1 cellular context compared by ENCODE assay signal in the genomic region with DNA sequence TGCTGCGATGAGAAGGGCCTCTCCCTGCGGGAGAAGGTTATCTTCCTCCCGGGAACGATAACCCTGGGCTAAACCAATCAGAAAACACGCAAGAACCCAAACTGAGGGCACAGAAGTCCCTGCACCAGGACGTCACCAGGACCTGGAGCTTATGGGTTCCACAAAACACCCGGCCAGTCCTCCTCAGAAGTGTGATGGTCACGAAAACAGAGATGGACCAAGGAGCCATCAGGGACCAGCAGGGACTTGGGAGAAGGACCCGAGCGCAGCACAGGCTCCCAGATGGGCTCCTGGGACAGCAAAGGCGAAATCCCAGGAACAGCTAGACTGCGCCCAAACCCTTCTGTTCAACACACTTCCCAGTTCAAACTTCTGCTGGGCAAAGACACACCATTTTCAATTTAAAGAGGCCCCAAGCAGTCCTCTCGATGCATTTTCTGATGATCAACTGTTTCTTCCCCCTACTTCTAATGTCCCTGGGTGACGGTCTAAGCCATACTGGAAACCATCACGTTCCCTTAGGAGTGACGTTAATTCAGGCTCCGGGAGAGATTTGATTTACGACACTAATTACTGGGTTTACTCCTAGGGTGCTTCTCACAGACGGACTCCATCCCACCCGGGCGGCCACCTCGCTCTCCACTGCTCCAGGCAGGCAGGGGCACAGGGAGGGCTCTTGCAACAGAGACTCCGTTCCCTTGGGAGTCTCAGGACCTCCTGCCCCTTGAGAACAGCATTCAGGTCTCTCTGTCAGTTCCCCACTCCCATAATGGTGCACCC.
A peak's percentile ranks its signal among the peaks of the same experiment; 100 is the strongest.
TF ChIP-seq lines count a peak whose summit lies in the region.

No MANE protein-coding gene starts in this region.

TF ChIP-seq in HEK293, 187 proteins besides CTCF, POLR2A, EP300 and RAD21 (continued from another document and continues in another):
- no peak for TF ChIP-seq ZNF473 (tag by site-specific recombination; IDR thresholded peaks at IDR 0.05)
- TF ChIP-seq, protein P1, sequence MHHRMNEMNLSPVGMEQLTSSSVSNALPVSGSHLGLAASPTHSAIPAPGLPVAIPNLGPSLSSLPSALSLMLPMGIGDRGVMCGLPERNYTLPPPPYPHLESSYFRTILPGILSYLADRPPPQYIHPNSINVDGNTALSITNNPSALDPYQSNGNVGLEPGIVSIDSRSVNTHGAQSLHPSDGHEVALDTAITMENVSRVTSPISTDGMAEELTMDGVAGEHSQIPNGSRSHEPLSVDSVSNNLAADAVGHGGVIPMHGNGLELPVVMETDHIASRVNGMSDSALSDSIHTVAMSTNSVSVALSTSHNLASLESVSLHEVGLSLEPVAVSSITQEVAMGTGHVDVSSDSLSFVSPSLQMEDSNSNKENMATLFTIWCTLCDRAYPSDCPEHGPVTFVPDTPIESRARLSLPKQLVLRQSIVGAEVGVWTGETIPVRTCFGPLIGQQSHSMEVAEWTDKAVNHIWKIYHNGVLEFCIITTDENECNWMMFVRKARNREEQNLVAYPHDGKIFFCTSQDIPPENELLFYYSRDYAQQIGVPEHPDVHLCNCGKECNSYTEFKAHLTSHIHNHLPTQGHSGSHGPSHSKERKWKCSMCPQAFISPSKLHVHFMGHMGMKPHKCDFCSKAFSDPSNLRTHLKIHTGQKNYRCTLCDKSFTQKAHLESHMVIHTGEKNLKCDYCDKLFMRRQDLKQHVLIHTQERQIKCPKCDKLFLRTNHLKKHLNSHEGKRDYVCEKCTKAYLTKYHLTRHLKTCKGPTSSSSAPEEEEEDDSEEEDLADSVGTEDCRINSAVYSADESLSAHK (tag by site-specific recombination; IDR thresholded peaks at IDR 0.05), result peak; percentile 29; the same call in 1 of the 2 replicates
- peak; percentile 86 for TF ChIP-seq ZIC2 (tag by site-specific recombination; IDR thresholded peaks at IDR 0.05)
- no peak for TF ChIP-seq KLF7 (tag by site-specific recombination; IDR thresholded peaks at IDR 0.05; ENCODE audit: borderline replicate concordance)
- TF ChIP-seq SP7 (tag by site-specific recombination; IDR thresholded peaks at IDR 0.05), result peak; percentile 91
- TF ChIP-seq, protein P2, sequence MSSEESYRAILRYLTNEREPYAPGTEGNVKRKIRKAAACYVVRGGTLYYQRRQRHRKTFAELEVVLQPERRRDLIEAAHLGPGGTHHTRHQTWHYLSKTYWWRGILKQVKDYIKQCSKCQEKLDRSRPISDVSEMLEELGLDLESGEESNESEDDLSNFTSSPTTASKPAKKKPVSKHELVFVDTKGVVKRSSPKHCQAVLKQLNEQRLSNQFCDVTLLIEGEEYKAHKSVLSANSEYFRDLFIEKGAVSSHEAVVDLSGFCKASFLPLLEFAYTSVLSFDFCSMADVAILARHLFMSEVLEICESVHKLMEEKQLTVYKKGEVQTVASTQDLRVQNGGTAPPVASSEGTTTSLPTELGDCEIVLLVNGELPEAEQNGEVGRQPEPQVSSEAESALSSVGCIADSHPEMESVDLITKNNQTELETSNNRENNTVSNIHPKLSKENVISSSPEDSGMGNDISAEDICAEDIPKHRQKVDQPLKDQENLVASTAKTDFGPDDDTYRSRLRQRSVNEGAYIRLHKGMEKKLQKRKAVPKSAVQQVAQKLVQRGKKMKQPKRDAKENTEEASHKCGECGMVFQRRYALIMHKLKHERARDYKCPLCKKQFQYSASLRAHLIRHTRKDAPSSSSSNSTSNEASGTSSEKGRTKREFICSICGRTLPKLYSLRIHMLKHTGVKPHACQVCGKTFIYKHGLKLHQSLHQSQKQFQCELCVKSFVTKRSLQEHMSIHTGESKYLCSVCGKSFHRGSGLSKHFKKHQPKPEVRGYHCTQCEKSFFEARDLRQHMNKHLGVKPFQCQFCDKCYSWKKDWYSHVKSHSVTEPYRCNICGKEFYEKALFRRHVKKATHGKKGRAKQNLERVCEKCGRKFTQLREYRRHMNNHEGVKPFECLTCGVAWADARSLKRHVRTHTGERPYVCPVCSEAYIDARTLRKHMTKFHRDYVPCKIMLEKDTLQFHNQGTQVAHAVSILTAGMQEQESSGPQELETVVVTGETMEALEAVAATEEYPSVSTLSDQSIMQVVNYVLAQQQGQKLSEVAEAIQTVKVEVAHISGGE (tag by site-specific recombination; conservative IDR thresholded peaks at IDR 0.05; ENCODE audit: low read depth), result no peak
- TF ChIP-seq, protein P3, sequence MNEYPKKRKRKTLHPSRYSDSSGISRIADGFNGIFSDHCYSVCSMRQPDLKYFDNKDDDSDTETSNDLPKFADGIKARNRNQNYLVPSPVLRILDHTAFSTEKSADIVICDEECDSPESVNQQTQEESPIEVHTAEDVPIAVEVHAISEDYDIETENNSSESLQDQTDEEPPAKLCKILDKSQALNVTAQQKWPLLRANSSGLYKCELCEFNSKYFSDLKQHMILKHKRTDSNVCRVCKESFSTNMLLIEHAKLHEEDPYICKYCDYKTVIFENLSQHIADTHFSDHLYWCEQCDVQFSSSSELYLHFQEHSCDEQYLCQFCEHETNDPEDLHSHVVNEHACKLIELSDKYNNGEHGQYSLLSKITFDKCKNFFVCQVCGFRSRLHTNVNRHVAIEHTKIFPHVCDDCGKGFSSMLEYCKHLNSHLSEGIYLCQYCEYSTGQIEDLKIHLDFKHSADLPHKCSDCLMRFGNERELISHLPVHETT (tag by site-specific recombination; IDR thresholded peaks at IDR 0.05), result no peak
- TF ChIP-seq, protein P4, sequence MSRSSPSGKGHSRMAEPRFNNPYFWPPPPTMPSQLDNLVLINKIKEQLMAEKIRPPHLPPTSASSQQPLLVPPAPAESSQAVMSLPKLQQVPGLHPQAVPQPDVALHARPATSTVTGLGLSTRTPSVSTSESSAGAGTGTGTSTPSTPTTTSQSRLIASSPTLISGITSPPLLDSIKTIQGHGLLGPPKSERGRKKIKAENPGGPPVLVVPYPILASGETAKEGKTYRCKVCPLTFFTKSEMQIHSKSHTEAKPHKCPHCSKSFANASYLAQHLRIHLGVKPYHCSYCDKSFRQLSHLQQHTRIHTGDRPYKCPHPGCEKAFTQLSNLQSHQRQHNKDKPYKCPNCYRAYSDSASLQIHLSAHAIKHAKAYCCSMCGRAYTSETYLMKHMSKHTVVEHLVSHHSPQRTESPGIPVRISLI (tag by site-specific recombination; IDR thresholded peaks at IDR 0.05), result no peak
- TF ChIP-seq ZNF701 (tag by site-specific recombination; IDR thresholded peaks at IDR 0.05), result no peak
- TF ChIP-seq ZNF341 (tag by site-specific recombination; IDR thresholded peaks at IDR 0.05; ENCODE audit: low read depth), result peak; percentile 37
- no peak for TF ChIP-seq ZFHX2 (tag by site-specific recombination; conservative IDR thresholded peaks at IDR 0.05)
- no peak for TF ChIP-seq YY2 (tag by site-specific recombination; IDR thresholded peaks at IDR 0.05)
- no peak for TF ChIP-seq HOXC10 (CRISPR knock-in tag; IDR thresholded peaks at IDR 0.05)
- TF ChIP-seq, protein P5, sequence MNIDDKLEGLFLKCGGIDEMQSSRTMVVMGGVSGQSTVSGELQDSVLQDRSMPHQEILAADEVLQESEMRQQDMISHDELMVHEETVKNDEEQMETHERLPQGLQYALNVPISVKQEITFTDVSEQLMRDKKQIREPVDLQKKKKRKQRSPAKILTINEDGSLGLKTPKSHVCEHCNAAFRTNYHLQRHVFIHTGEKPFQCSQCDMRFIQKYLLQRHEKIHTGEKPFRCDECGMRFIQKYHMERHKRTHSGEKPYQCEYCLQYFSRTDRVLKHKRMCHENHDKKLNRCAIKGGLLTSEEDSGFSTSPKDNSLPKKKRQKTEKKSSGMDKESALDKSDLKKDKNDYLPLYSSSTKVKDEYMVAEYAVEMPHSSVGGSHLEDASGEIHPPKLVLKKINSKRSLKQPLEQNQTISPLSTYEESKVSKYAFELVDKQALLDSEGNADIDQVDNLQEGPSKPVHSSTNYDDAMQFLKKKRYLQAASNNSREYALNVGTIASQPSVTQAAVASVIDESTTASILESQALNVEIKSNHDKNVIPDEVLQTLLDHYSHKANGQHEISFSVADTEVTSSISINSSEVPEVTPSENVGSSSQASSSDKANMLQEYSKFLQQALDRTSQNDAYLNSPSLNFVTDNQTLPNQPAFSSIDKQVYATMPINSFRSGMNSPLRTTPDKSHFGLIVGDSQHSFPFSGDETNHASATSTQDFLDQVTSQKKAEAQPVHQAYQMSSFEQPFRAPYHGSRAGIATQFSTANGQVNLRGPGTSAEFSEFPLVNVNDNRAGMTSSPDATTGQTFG (tag by site-specific recombination; IDR thresholded peaks at IDR 0.05; ENCODE audit: borderline replicate concordance), result no peak
- peak; percentile 88 for TF ChIP-seq GLIS1 (tag by site-specific recombination; IDR thresholded peaks at IDR 0.05)
- no peak for TF ChIP-seq ZNF830 (tag by site-specific recombination; IDR thresholded peaks at IDR 0.05; ENCODE audit: low read depth)
- TF ChIP-seq, protein P6, sequence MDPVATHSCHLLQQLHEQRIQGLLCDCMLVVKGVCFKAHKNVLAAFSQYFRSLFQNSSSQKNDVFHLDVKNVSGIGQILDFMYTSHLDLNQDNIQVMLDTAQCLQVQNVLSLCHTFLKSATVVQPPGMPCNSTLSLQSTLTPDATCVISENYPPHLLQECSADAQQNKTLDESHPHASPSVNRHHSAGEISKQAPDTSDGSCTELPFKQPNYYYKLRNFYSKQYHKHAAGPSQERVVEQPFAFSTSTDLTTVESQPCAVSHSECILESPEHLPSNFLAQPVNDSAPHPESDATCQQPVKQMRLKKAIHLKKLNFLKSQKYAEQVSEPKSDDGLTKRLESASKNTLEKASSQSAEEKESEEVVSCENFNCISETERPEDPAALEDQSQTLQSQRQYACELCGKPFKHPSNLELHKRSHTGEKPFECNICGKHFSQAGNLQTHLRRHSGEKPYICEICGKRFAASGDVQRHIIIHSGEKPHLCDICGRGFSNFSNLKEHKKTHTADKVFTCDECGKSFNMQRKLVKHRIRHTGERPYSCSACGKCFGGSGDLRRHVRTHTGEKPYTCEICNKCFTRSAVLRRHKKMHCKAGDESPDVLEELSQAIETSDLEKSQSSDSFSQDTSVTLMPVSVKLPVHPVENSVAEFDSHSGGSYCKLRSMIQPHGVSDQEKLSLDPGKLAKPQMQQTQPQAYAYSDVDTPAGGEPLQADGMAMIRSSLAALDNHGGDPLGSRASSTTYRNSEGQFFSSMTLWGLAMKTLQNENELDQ (tag by site-specific recombination; IDR thresholded peaks at IDR 0.05; ENCODE audit: low read depth), result no peak
- no peak for TF ChIP-seq ZBTB8A (tag by site-specific recombination; IDR thresholded peaks at IDR 0.05)
- no peak for TF ChIP-seq ZNF558 (tag by site-specific recombination; IDR thresholded peaks at IDR 0.05)
- TF ChIP-seq, protein P7, sequence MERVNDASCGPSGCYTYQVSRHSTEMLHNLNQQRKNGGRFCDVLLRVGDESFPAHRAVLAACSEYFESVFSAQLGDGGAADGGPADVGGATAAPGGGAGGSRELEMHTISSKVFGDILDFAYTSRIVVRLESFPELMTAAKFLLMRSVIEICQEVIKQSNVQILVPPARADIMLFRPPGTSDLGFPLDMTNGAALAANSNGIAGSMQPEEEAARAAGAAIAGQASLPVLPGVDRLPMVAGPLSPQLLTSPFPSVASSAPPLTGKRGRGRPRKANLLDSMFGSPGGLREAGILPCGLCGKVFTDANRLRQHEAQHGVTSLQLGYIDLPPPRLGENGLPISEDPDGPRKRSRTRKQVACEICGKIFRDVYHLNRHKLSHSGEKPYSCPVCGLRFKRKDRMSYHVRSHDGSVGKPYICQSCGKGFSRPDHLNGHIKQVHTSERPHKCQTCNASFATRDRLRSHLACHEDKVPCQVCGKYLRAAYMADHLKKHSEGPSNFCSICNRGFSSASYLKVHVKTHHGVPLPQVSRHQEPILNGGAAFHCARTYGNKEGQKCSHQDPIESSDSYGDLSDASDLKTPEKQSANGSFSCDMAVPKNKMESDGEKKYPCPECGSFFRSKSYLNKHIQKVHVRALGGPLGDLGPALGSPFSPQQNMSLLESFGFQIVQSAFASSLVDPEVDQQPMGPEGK (tag by site-specific recombination; IDR thresholded peaks at IDR 0.05), result no peak
- TF ChIP-seq, protein P8, sequence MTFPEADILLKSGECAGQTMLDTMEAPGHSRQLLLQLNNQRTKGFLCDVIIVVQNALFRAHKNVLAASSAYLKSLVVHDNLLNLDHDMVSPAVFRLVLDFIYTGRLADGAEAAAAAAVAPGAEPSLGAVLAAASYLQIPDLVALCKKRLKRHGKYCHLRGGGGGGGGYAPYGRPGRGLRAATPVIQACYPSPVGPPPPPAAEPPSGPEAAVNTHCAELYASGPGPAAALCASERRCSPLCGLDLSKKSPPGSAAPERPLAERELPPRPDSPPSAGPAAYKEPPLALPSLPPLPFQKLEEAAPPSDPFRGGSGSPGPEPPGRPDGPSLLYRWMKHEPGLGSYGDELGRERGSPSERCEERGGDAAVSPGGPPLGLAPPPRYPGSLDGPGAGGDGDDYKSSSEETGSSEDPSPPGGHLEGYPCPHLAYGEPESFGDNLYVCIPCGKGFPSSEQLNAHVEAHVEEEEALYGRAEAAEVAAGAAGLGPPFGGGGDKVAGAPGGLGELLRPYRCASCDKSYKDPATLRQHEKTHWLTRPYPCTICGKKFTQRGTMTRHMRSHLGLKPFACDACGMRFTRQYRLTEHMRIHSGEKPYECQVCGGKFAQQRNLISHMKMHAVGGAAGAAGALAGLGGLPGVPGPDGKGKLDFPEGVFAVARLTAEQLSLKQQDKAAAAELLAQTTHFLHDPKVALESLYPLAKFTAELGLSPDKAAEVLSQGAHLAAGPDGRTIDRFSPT (tag by site-specific recombination; IDR thresholded peaks at IDR 0.05), result peak; percentile 32; the same call in 1 of the 2 replicates
- no peak for TF ChIP-seq ZSCAN23 (tag by site-specific recombination; IDR thresholded peaks at IDR 0.05)
- no peak for TF ChIP-seq ZNF571 (tag by site-specific recombination; IDR thresholded peaks at IDR 0.05)
- TF ChIP-seq KLF1 (tag by site-specific recombination; IDR thresholded peaks at IDR 0.05), result no peak
- TF ChIP-seq, protein P9, sequence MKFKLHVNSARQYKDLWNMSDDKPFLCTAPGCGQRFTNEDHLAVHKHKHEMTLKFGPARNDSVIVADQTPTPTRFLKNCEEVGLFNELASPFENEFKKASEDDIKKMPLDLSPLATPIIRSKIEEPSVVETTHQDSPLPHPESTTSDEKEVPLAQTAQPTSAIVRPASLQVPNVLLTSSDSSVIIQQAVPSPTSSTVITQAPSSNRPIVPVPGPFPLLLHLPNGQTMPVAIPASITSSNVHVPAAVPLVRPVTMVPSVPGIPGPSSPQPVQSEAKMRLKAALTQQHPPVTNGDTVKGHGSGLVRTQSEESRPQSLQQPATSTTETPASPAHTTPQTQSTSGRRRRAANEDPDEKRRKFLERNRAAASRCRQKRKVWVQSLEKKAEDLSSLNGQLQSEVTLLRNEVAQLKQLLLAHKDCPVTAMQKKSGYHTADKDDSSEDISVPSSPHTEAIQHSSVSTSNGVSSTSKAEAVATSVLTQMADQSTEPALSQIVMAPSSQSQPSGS (tag by site-specific recombination; IDR thresholded peaks at IDR 0.05; ENCODE audit: low read depth), result no peak
- TF ChIP-seq ZBTB48 (tag by site-specific recombination; IDR thresholded peaks at IDR 0.05), result peak; percentile 54; the same call in 1 of the 2 replicates
- TF ChIP-seq ZNF404 (tag by site-specific recombination; IDR thresholded peaks at IDR 0.05), result no peak
- no peak for TF ChIP-seq ZNF707 (tag by site-specific recombination; IDR thresholded peaks at IDR 0.05)
- TF ChIP-seq TRIM28 (IDR thresholded peaks at IDR 0.05; ENCODE audit: borderline replicate concordance, low read length), result no peak
- TF ChIP-seq, protein P10, sequence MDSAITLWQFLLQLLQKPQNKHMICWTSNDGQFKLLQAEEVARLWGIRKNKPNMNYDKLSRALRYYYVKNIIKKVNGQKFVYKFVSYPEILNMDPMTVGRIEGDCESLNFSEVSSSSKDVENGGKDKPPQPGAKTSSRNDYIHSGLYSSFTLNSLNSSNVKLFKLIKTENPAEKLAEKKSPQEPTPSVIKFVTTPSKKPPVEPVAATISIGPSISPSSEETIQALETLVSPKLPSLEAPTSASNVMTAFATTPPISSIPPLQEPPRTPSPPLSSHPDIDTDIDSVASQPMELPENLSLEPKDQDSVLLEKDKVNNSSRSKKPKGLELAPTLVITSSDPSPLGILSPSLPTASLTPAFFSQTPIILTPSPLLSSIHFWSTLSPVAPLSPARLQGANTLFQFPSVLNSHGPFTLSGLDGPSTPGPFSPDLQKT (IDR thresholded peaks at IDR 0.05; ENCODE audit: borderline replicate concordance, low read depth, low read length), result no peak
